Comparison of ENCODE assay signal across 24 cellular contexts in the genomic region with DNA sequence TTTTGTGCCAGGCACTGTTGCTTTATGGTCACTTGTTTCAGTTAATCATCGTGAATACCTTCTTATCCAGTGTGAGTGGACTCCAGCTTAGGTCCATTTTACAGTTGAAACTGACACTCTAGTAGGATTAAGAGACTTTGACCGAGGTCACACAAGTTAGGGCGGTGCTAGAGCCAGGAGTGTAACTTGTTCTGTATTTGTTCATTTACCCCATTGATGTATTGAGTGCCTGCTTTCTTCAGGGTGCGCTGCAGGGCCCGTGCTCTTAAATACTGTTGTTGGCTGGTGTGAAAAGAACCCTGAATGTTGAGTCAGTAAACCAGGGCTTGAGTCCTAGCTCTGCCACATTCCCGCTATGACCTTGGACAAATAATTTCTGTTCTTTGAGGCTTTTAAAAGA.
"Had no signal": no experiment of that assay in that cellular context is flagged by ENCODE, and none has a peak within 500 bp of the region (broad histone marks: within the 10 kb centered on the region; RNA-seq: fewer than 3 reads in every experiment).

No MANE protein-coding gene starts in this region.

- ATAC-seq: activated T-cell treated with anti-CD3 and anti-CD28 coated beads, Interleukin-2, amount 50 U/mL, for 4 hours; foreskin keratinocyte; sciatic nerve; T-cell had no signal

- H3K9me3 Mint-ChIP-seq: activated naive CD4-positive, alpha-beta T cell treated with anti-CD3 and anti-CD28 coated beads for 36 hours; activated T-cell treated with anti-CD3 and anti-CD28 coated beads, Interleukin-2, amount 50 U/mL, for 4 hours; neural progenitor cell; T-cell; T-helper 2 cell treated with Interferon-gamma antibody and Interleukin-4, amounts not matched to agents 5 μg/mL and 100 μg/mL, for 36 hours; type B pancreatic cell had no signal

- H3K27ac ChIP-seq: brain microvascular endothelial cell, foreskin keratinocyte, neural progenitor cell, thoracic aorta, WERI-Rb-1 had no signal

- H3K4me1 ChIP-seq: foreskin keratinocyte had no signal

- H3K27ac Mint-ChIP-seq: activated naive CD4-positive, alpha-beta T cell treated with anti-CD3 and anti-CD28 coated beads for 36 hours; neural progenitor cell; T-helper 2 cell treated with Interferon-gamma antibody and Interleukin-4, amounts not matched to agents 5 μg/mL and 100 μg/mL, for 36 hours; type B pancreatic cell had no signal

- H3K9me3 ChIP-seq: ascending aorta, left ventricle myocardium inferior, thoracic aorta had no signal

- H2AFZ ChIP-seq: neural progenitor cell had no signal

- H3K4me3 Mint-ChIP-seq: activated naive CD4-positive, alpha-beta T cell treated with anti-CD3 and anti-CD28 coated beads for 36 hours; activated T-cell treated with anti-CD3 and anti-CD28 coated beads, Interleukin-2, amount 50 U/mL, for 4 hours; neural progenitor cell; T-cell; T-helper 2 cell treated with Interferon-gamma antibody and Interleukin-4, amounts not matched to agents 5 μg/mL and 100 μg/mL, for 36 hours; type B pancreatic cell had no signal

- H3K4me1 Mint-ChIP-seq: neural progenitor cell had no signal

- H3K27me3 Mint-ChIP-seq: T-cell, type B pancreatic cell had no signal

- H3K4me3 ChIP-seq: ascending aorta, left ventricle myocardium inferior, neural progenitor cell, thoracic aorta had no signal

- DNase-seq: activated CD4-positive, alpha-beta T cell treated with anti-CD3 and anti-CD28 coated beads for 1 hour; activated CD4-positive, alpha-beta T cell treated with anti-CD3 and anti-CD28 coated beads, Interleukin-2, amount 50 U/mL, for 1 hour; activated CD8-positive, alpha-beta memory T cell treated with anti-CD3 and anti-CD28 coated beads for 24 hours; activated CD8-positive, alpha-beta memory T cell treated with anti-CD3 and anti-CD28 coated beads, Interleukin-2, amount 50 U/mL, for 4 hours; activated effector memory CD4-positive, alpha-beta T cell treated with Interleukin-2 at 50 U/mL for 16 hours; activated naive CD4-positive, alpha-beta T cell treated with anti-CD3 and anti-CD28 coated beads for 36 hours; activated T-cell treated with anti-CD3 and anti-CD28 coated beads, Interleukin-2, amount 50 U/mL, for 4 hours; brain microvascular endothelial cell; dermis blood vessel endothelial cell; effector CD8-positive, alpha-beta T cell; foreskin keratinocyte; left ventricle myocardium inferior; mammary epithelial cell; small intestine; stimulated activated CD4-positive, alpha-beta T cell treated with anti-CD3 and anti-CD28 coated beads, Interleukin-15, amount 100 ng/mL, for 24 hours; stimulated activated naive CD4-positive, alpha-beta T cell; T-cell; WERI-Rb-1 had no signal

- H3K9ac ChIP-seq: neural progenitor cell had no signal

- H3K27me3 ChIP-seq: ascending aorta, brain microvascular endothelial cell, foreskin keratinocyte, neural progenitor cell had no signal

- H3K36me3 ChIP-seq: neural progenitor cell, thoracic aorta had no signal
